ENCODE assay signal across 15 cellular contexts in genomic region chr3:4425707-4426106, GRCh38. TPM values are rescaled to one million over a fixed set of nuclear protein-coding genes. Genes with fewer than 3 reads are reported as not detected.
DNase-seq lines count a peak whose midpoint lies in the region; ATAC-seq and TF ChIP-seq lines count a peak whose summit lies in the region.
"Had no signal": no experiment of that assay in that cellular context is flagged by ENCODE, and none has a peak within 500 bp of the region (broad histone marks: within the 10 kb centered on the region; RNA-seq: fewer than 3 reads in every experiment).

No MANE protein-coding gene starts in this region.

- H3K27ac ChIP-seq in ACC112 (ENCODE audit: low read depth, low read length) (peak overlapping the region; percentile 95), sigmoid colon (peak overlapping the region in 1 of 4 donors; percentile 65)

- H3K9me3 ChIP-seq in sigmoid colon, result no peaks in the 10 kb centered on the region

- no peaks in the 10 kb centered on the region for H3K9me3 Mint-ChIP-seq in activated T-cell treated with anti-CD3 and anti-CD28 coated beads, Interleukin-2, amount 50 U/mL, for 4 hours
- no peaks in the 10 kb centered on the region for H3K9me3 Mint-ChIP-seq in memory B cell
- peaks cover 3% of the 10 kb centered on the region for H3K9me3 Mint-ChIP-seq in activated CD8-positive, alpha-beta memory T cell treated with anti-CD3 and anti-CD28 coated beads, Interleukin-2, amount 10 ng/mL, durations not matched to agents 7 days and 5 days (ENCODE audit: low read depth)
- H3K9me3 Mint-ChIP-seq: CD4-positive, CD25-positive, alpha-beta regulatory T cell had no signal

- no peak overlapping the region for H2AFZ ChIP-seq in ACC112 (ENCODE audit: low read length, unreplicated experiment)

- H3K79me2 ChIP-seq in ACC112 (ENCODE audit: control insufficient read depth, insufficient read depth, low read length, unreplicated experiment), result no peaks in the 10 kb centered on the region

- no peak overlapping the region for H3K4me3 Mint-ChIP-seq in activated T-cell treated with anti-CD3 and anti-CD28 coated beads, Interleukin-2, amount 50 U/mL, for 4 hours
- no peak overlapping the region for H3K4me3 Mint-ChIP-seq in memory B cell
- H3K4me3 Mint-ChIP-seq in activated CD8-positive, alpha-beta memory T cell treated with anti-CD3 and anti-CD28 coated beads, Interleukin-2, amount 10 ng/mL, durations not matched to agents 7 days and 5 days, result no peak overlapping the region
- H3K4me3 Mint-ChIP-seq: CD4-positive, CD25-positive, alpha-beta regulatory T cell had no signal

- no peak for TF ChIP-seq CTCF in sigmoid colon (IDR thresholded peaks at IDR 0.05)

- H3K36me3 Mint-ChIP-seq in activated T-cell treated with anti-CD3 and anti-CD28 coated beads, Interleukin-2, amount 50 U/mL, for 4 hours (ENCODE audit: insufficient read depth), result peaks cover 17% of the 10 kb centered on the region
- peaks cover 20% of the 10 kb centered on the region for H3K36me3 Mint-ChIP-seq in memory B cell
- H3K36me3 Mint-ChIP-seq in activated CD8-positive, alpha-beta memory T cell treated with anti-CD3 and anti-CD28 coated beads, Interleukin-2, amount 10 ng/mL, durations not matched to agents 7 days and 5 days, result peaks cover 6% of the 10 kb centered on the region

- H3K27me3 ChIP-seq in ACC112 (ENCODE audit: insufficient read depth, low read length) (no peaks in the 10 kb centered on the region), sigmoid colon (no peaks in the 10 kb centered on the region)
- H3K27me3 ChIP-seq: dorsolateral prefrontal cortex had no signal

- peaks cover 37% of the 10 kb centered on the region for H3K4me1 ChIP-seq in ACC112 (ENCODE audit: control insufficient read depth, insufficient read depth, low read length, unreplicated experiment)
- H3K4me1 ChIP-seq in sigmoid colon, result peaks cover 0 to 19% (median 14%) of the 10 kb centered on the region in 4 donors

- TF ChIP-seq EP300 in sigmoid colon (IDR thresholded peaks at IDR 0.05), result no peak

- 90 to 92% methylated on average over 4 of the region's 4 CpGs for WGBS in sigmoid colon, 2 donors

- intact Hi-C loops in sigmoid colon (cut with DNase I), result no loop called here
- intact Hi-C loops in posterior vena cava (cut with DNase I), result no loop called here

- H3K27ac Mint-ChIP-seq in memory B cell, result peak overlapping the region; percentile 42
- H3K27ac Mint-ChIP-seq in activated CD8-positive, alpha-beta memory T cell treated with anti-CD3 and anti-CD28 coated beads, Interleukin-2, amount 10 ng/mL, durations not matched to agents 7 days and 5 days, result no peak overlapping the region
- H3K27ac Mint-ChIP-seq: CD4-positive, CD25-positive, alpha-beta regulatory T cell had no signal

- ATAC-seq in GM19025 (IDR thresholded peaks at IDR 0.05; ENCODE audit: low read depth, unreplicated experiment) (peak; percentile 32), memory B cell (ENCODE audit: low read depth) (peak; percentile 41)
- ATAC-seq in activated T-cell treated with anti-CD3 and anti-CD28 coated beads, Interleukin-2, amount 50 U/mL, for 4 hours, result peak; percentile 65 to 66
- no peak for ATAC-seq in activated CD8-positive, alpha-beta memory T cell treated with anti-CD3 and anti-CD28 coated beads, Interleukin-2, amount 10 ng/mL, durations not matched to agents 7 days and 5 days

- H3K4me1 Mint-ChIP-seq in activated T-cell treated with anti-CD3 and anti-CD28 coated beads, Interleukin-2, amount 50 U/mL, for 4 hours (ENCODE audit: low read depth), result peaks cover 37% of the 10 kb centered on the region
- H3K4me1 Mint-ChIP-seq in memory B cell, result peaks cover 16% of the 10 kb centered on the region
- H3K4me1 Mint-ChIP-seq in activated CD8-positive, alpha-beta memory T cell treated with anti-CD3 and anti-CD28 coated beads, Interleukin-2, amount 10 ng/mL, durations not matched to agents 7 days and 5 days, result peaks cover 32% of the 10 kb centered on the region

- CTCF ChIA-PET in activated CD8-positive, alpha-beta memory T cell treated with anti-CD3 and anti-CD28 coated beads, Interleukin-2, amount 10 ng/mL, durations not matched to agents 7 days and 5 days (lab: Charles Lee), result interaction anchor here (1.1 kb wide), 1 partner anchor 207 kb away, joined by 3 read pairs; no protein-coding TSS in a partner anchor

- no peaks in the 10 kb centered on the region for H3K27me3 Mint-ChIP-seq in activated T-cell treated with anti-CD3 and anti-CD28 coated beads, Interleukin-2, amount 50 U/mL, for 4 hours (ENCODE audit: low read depth)
- H3K27me3 Mint-ChIP-seq in memory B cell, result no peaks in the 10 kb centered on the region
- H3K27me3 Mint-ChIP-seq in activated CD8-positive, alpha-beta memory T cell treated with anti-CD3 and anti-CD28 coated beads, Interleukin-2, amount 10 ng/mL, durations not matched to agents 7 days and 5 days, result no peaks in the 10 kb centered on the region
- H3K27me3 Mint-ChIP-seq: CD4-positive, CD25-positive, alpha-beta regulatory T cell had no signal

- no peaks in the 10 kb centered on the region for H3K36me3 ChIP-seq in ACC112 (ENCODE audit: insufficient read depth, low read length)
- H3K36me3 ChIP-seq in sigmoid colon, result no peaks in the 10 kb centered on the region

- TF ChIP-seq POLR2A in sigmoid colon (IDR thresholded peaks at IDR 0.05), result no peak

- no peak for DNase-seq in activated T-cell treated with anti-CD3 and anti-CD28 coated beads, Interleukin-2, amount 50 U/mL, for 4 hours
- DNase-seq in memory B cell (ENCODE audit: low spot score in 2 of 2), result no peak
- DNase-seq in activated CD8-positive, alpha-beta memory T cell treated with anti-CD3 and anti-CD28 coated beads, Interleukin-2, amount 10 ng/mL, durations not matched to agents 7 days and 5 days, result no peak
- no peak for DNase-seq in sigmoid colon
- no peak for DNase-seq in epidermal melanocyte (ENCODE audit: insufficient read length, low spot score)
- DNase-seq in posterior vena cava (ENCODE audit: low spot score), result no peak
- DNase-seq: CD4-positive, CD25-positive, alpha-beta regulatory T cell; dorsolateral prefrontal cortex; hippocampal formation; NCI-H1105 treated with DMSO at 0.1 percent for 48 hours; NCI-H774; stimulated activated naive CD4-positive, alpha-beta T cell treated with Interleukin-2 at 50 U/mL for 16 hours; SW 1271 had no signal

- no peak overlapping the region for H3K4me3 ChIP-seq in ACC112 (ENCODE audit: low read depth, low read length)
- H3K4me3 ChIP-seq in sigmoid colon, result no peak overlapping the region
- H3K4me3 ChIP-seq: dorsolateral prefrontal cortex had no signal

RNA-seq across cellular contexts. Expression of gene SUMF1, which starts 41.4 kb away (rescaled TPM):
- 10 to 100 TPM in 1 of 3 donors, 1 to 10 TPM in 2; 7.5 to 10.4 (median 9.4) TPM for total RNA-seq in activated T-cell treated with anti-CD3 and anti-CD28 coated beads, Interleukin-2, amount 50 U/mL, for 4 hours
- 10 to 100 TPM in 1 of 2 experiments, 1 to 10 TPM in 1; 9.1 to 12.7 TPM for total RNA-seq in activated CD8-positive, alpha-beta memory T cell treated with anti-CD3 and anti-CD28 coated beads, Interleukin-2, amount 10 ng/mL, durations not matched to agents 7 days and 5 days
- total RNA-seq in sigmoid colon, result 10 to 100 TPM; 20.2 to 57.4 (median 31.0) TPM
- 10 to 100 TPM in 2 of 3 donors, 1 to 10 TPM in 1; 8.4 to 23.3 (median 12.9) TPM for polyA plus RNA-seq in sigmoid colon
- 10 to 100 TPM; 24.3 to 29.8 TPM for total RNA-seq in posterior vena cava
